ENCODE assay signal across 8 cellular contexts in genomic region chr22:28791841-28792490, GRCh38. TPM values are rescaled to one million over a fixed set of nuclear protein-coding genes. Genes with fewer than 3 reads are reported as not detected.
DNase-seq lines count a peak whose midpoint lies in the region; ATAC-seq and TF ChIP-seq lines count a peak whose summit lies in the region.
"Had no signal": no experiment of that assay in that cellular context is flagged by ENCODE, and none has a peak within 500 bp of the region (broad histone marks: within the 10 kb centered on the region; RNA-seq: fewer than 3 reads in every experiment).

No MANE protein-coding gene starts in this region.

- ATAC-seq in GM18873 (IDR thresholded peaks at IDR 0.05; ENCODE audit: low FRiP score, unreplicated experiment) (peak; percentile 59), HG02759 (IDR thresholded peaks at IDR 0.05; ENCODE audit: unreplicated experiment) (peak; percentile 74), PC-3 (peak; percentile 15; the same call in 1 of the 2 replicates), HG02623 (IDR thresholded peaks at IDR 0.05; ENCODE audit: unreplicated experiment) (no peak)
- ATAC-seq in natural killer cell treated with Interleukin-12 subunit alpha and Interleukin-12 subunit beta and Interleukin-15 and Interleukin-18, amount 100 ng/mL, for 72 hours, result peak; percentile 4 to 62

- intact Hi-C loops in PC-3 (cut with micrococcal nuclease), result loop anchor here (2.0 to 5.0 kb wide), 2 partner anchors 37 to 250 kb away; no protein-coding TSS in a partner anchor

- peaks cover 26% of the 10 kb centered on the region for H4K20me1 ChIP-seq in PC-3 (ENCODE audit: low read length)

- POLR2A ChIA-PET in PC-3 (lab: Charles Lee; ENCODE audit: unreplicated experiment), result no interaction called here

- H3K9me3 Mint-ChIP-seq in natural killer cell treated with Interleukin-12 subunit alpha and Interleukin-12 subunit beta and Interleukin-15 and Interleukin-18, amount 100 ng/mL, for 72 hours, result no peaks in the 10 kb centered on the region
- H3K9me3 Mint-ChIP-seq: activated naive CD4-positive, alpha-beta T cell treated with anti-CD3 and anti-CD28 coated beads, Interleukin-2, amount 50 U/mL, for 24 hours had no signal

- peak overlapping the region; percentile 92 to 98 for H3K27ac Mint-ChIP-seq in natural killer cell treated with Interleukin-12 subunit alpha and Interleukin-12 subunit beta and Interleukin-15 and Interleukin-18, amount 100 ng/mL, for 72 hours
- H3K27ac Mint-ChIP-seq: activated naive CD4-positive, alpha-beta T cell treated with anti-CD3 and anti-CD28 coated beads, Interleukin-2, amount 50 U/mL, for 24 hours had no signal

- H3K4me1 Mint-ChIP-seq in natural killer cell treated with Interleukin-12 subunit alpha and Interleukin-12 subunit beta and Interleukin-15 and Interleukin-18, amount 100 ng/mL, for 72 hours (ENCODE audit: low read depth in 2 of 2), result peaks cover 53 to 58% of the 10 kb centered on the region in 2 donors

- peaks cover 33% of the 10 kb centered on the region for H3K36me3 ChIP-seq in PC-3 (ENCODE audit: low read depth, low read length)
- H3K36me3 ChIP-seq in MG63, result peaks cover 49% of the 10 kb centered on the region
- H3K36me3 ChIP-seq in right atrium auricular region, result peaks cover 52% of the 10 kb centered on the region

- no peaks in the 10 kb centered on the region for H3K27me3 Mint-ChIP-seq in natural killer cell treated with Interleukin-12 subunit alpha and Interleukin-12 subunit beta and Interleukin-15 and Interleukin-18, amount 100 ng/mL, for 72 hours
- H3K27me3 Mint-ChIP-seq: activated naive CD4-positive, alpha-beta T cell treated with anti-CD3 and anti-CD28 coated beads, Interleukin-2, amount 50 U/mL, for 24 hours had no signal

- H3K4me3 Mint-ChIP-seq in natural killer cell treated with Interleukin-12 subunit alpha and Interleukin-12 subunit beta and Interleukin-15 and Interleukin-18, amount 100 ng/mL, for 72 hours, result peak overlapping the region; percentile 47
- H3K4me3 Mint-ChIP-seq: activated naive CD4-positive, alpha-beta T cell treated with anti-CD3 and anti-CD28 coated beads, Interleukin-2, amount 50 U/mL, for 24 hours had no signal

- H3K4me2 ChIP-seq in PC-3 (ENCODE audit: low read length), result no peak overlapping the region

- CTCF ChIA-PET in PC-3 (lab: Charles Lee), result interaction anchor here (0.7 kb wide), 1 partner anchor 108 kb away, joined by 6 read pairs; no protein-coding TSS in a partner anchor

- TF ChIP-seq CTCF in PC-3 (conservative IDR thresholded peaks at IDR 0.05; ENCODE audit: low read depth, low read length), result no peak
- TF ChIP-seq CTCF in right atrium auricular region (IDR thresholded peaks at IDR 0.05), result no peak

- no peaks in the 10 kb centered on the region for H3K9me2 ChIP-seq in PC-3 (replicated peaks; ENCODE audit: low read length)

- H3K79me2 ChIP-seq in PC-3 (ENCODE audit: low read length), result peaks cover 6% of the 10 kb centered on the region

- no peak overlapping the region for H3K9ac ChIP-seq in PC-3 (ENCODE audit: low read length)

- H3K4me1 ChIP-seq in PC-3 (ENCODE audit: insufficient read depth, low read length) (no peaks in the 10 kb centered on the region), right atrium auricular region (peaks cover 0 to 17% of the 10 kb centered on the region in 2 donors)

- peaks cover 6% of the 10 kb centered on the region for H3F3A ChIP-seq in PC-3 (ENCODE audit: low read length, unreplicated experiment)

- H3K27ac ChIP-seq in PC-3 (ENCODE audit: low read length), result no peak overlapping the region
- H3K27ac ChIP-seq in right atrium auricular region, result no peak overlapping the region

- no peaks in the 10 kb centered on the region for H3K27me3 ChIP-seq in PC-3 (ENCODE audit: low read length)
- no peaks in the 10 kb centered on the region for H3K27me3 ChIP-seq in MG63
- no peaks in the 10 kb centered on the region for H3K27me3 ChIP-seq in right atrium auricular region

- no peak overlapping the region for H2AFZ ChIP-seq in PC-3 (ENCODE audit: low read length)

- no TSS peak for BruUV-seq in PC-3 (replicated peaks; lab: Mats Ljungman, UMichigan)

- H3K9me3 ChIP-seq in PC-3 (ENCODE audit: low read length), result no peaks in the 10 kb centered on the region
- no peaks in the 10 kb centered on the region for H3K9me3 ChIP-seq in MG63
- no peaks in the 10 kb centered on the region for H3K9me3 ChIP-seq in right atrium auricular region

- no peak for DNase-seq in PC-3
- DNase-seq in natural killer cell treated with Interleukin-12 subunit alpha and Interleukin-12 subunit beta and Interleukin-15 and Interleukin-18, amount 100 ng/mL, for 72 hours (ENCODE audit: low spot score), result no peak
- DNase-seq in MG63, result no peak
- DNase-seq in right atrium auricular region (ENCODE audit: low spot score), result no peak

- H3K4me3 ChIP-seq in PC-3 (ENCODE audit: low read length), result no peak overlapping the region
- H3K4me3 ChIP-seq in MG63, result no peak overlapping the region
- no peak overlapping the region for H3K4me3 ChIP-seq in right atrium auricular region

- H3K36me3 Mint-ChIP-seq in natural killer cell treated with Interleukin-12 subunit alpha and Interleukin-12 subunit beta and Interleukin-15 and Interleukin-18, amount 100 ng/mL, for 72 hours, result peaks cover 27% of the 10 kb centered on the region

RNA-seq across cellular contexts. Expression of gene XBP1, which starts 8.4 kb away (rescaled TPM):
- total RNA-seq in PC-3 (2014; rRNA removed) (125 and 191 TPM in 2 replicates), right atrium auricular region (100 to 1,000 TPM; 104 to 160 TPM)
- total RNA-seq in natural killer cell treated with Interleukin-12 subunit alpha and Interleukin-12 subunit beta and Interleukin-15 and Interleukin-18, amount 100 ng/mL, for 72 hours, result 100 to 1,000 TPM; 287 to 560 TPM
- total RNA-seq in MG63 (2014; rRNA removed; shearing (Covaris generic); ENCODE audit: low replicate concordance), result 222 and 245 TPM in 2 replicates

RNA-seq across cellular contexts. Expression of gene CCDC117, which starts 19.5 kb away (rescaled TPM):
- total RNA-seq in PC-3 (2014; rRNA removed) (7.1 and 18.8 TPM in 2 replicates), right atrium auricular region (10 to 100 TPM; 13.6 to 17.3 TPM)
- total RNA-seq in natural killer cell treated with Interleukin-12 subunit alpha and Interleukin-12 subunit beta and Interleukin-15 and Interleukin-18, amount 100 ng/mL, for 72 hours, result 10 to 100 TPM; 35.3 to 43.4 TPM
- 25.4 and 32.4 TPM in 2 replicates for total RNA-seq in MG63 (2014; rRNA removed; shearing (Covaris generic); ENCODE audit: low replicate concordance)

RNA-seq across cellular contexts. Expression of gene HSCB, which starts 50.1 kb away (rescaled TPM):
- total RNA-seq in PC-3 (2014; rRNA removed) (13.9 and 14.1 TPM in 2 replicates), right atrium auricular region (10 to 100 TPM; 11.9 to 12.6 TPM)
- total RNA-seq in natural killer cell treated with Interleukin-12 subunit alpha and Interleukin-12 subunit beta and Interleukin-15 and Interleukin-18, amount 100 ng/mL, for 72 hours, result 10 to 100 TPM; 11.8 to 22.1 TPM
- total RNA-seq in MG63 (2014; rRNA removed; shearing (Covaris generic); ENCODE audit: low replicate concordance), result 16.2 and 17.8 TPM in 2 replicates

RNA-seq across cellular contexts. Expression of gene CHEK2, which starts 50.3 kb away (rescaled TPM):
- total RNA-seq in PC-3 (2014; rRNA removed), result 21.0 and 23.7 TPM in 2 replicates
- total RNA-seq in natural killer cell treated with Interleukin-12 subunit alpha and Interleukin-12 subunit beta and Interleukin-15 and Interleukin-18, amount 100 ng/mL, for 72 hours, result 10 to 100 TPM; 28.1 to 36.2 TPM
- total RNA-seq in MG63 (2014; rRNA removed; shearing (Covaris generic); ENCODE audit: low replicate concordance), result 38.6 and 51.8 TPM in 2 replicates
- 10 to 100 TPM in 1 of 2 donors, 1 to 10 TPM in 1; 2.7 to 11.3 TPM for total RNA-seq in right atrium auricular region
